8 cellular contexts compared by ENCODE assay signal in genomic region chr18:50819727-50820378, GRCh38. TPM values are rescaled to one million over a fixed set of nuclear protein-coding genes. Genes with fewer than 3 reads are reported as not detected.
DNase-seq lines count a peak whose midpoint lies in the region; ATAC-seq, FAIRE-seq and TF ChIP-seq lines count a peak whose summit lies in the region.

TSS of gene MRO (minus strand) at chr18:50820016. CDS start at chr18:50809400, 10,616 bp downstream.

- no peak for TF ChIP-seq POLR2A in H54 (IDR thresholded peaks at IDR 0.05; ENCODE audit: low read depth, low read length)

- peak; percentile 73 for DNase-seq in EL
- DNase-seq in H54 (ENCODE audit: insufficient read length, low spot score) = peak; percentile 55
- peak; percentile 80 for DNase-seq in LoVo (ENCODE audit: low spot score)
- peak; percentile 80 for DNase-seq in RPMI8226
- DNase-seq in fibroblast of villous mesenchyme (ENCODE audit: low read depth) = peak; percentile 80
- DNase-seq in nephron progenitor cell = peak; percentile 83
- peak; percentile 82 for DNase-seq in stimulated activated naive CD8-positive, alpha-beta T cell treated with anti-CD3 and anti-CD28 coated beads, Interleukin-15, Interleukin-2, amounts not matched to agents 100 U/mL and 50 U/mL, for 24 hours

- no peak within 1 kb of the TSS for H3K4me3 Mint-ChIP-seq in activated T-helper 17 cell treated with anti-CD3 and anti-CD28 coated beads, Interleukin-2, amount 50 U/mL, for 72 hours
- H3K4me3 Mint-ChIP-seq in nephron progenitor cell = no peak within 1 kb of the TSS

- H3K27me3 Mint-ChIP-seq in activated T-helper 17 cell treated with anti-CD3 and anti-CD28 coated beads, Interleukin-2, amount 50 U/mL, for 72 hours = peaks cover 15% of the 10 kb centered on the region
- H3K27me3 Mint-ChIP-seq in nephron progenitor cell (ENCODE audit: low read depth, poor library complexity) = peaks cover 6% of the 10 kb centered on the region

- TF ChIP-seq CTCF in fibroblast of villous mesenchyme (IDR thresholded peaks at IDR 0.05; ENCODE audit: insufficient read depth, low read depth, low read length) = peak; percentile 91
- peak; percentile 90 for TF ChIP-seq CTCF in nephron progenitor cell (IDR thresholded peaks at IDR 0.05)

- no peaks in the 10 kb centered on the region for H3K36me3 Mint-ChIP-seq in activated T-helper 17 cell treated with anti-CD3 and anti-CD28 coated beads, Interleukin-2, amount 50 U/mL, for 72 hours (ENCODE audit: low read depth)
- H3K36me3 Mint-ChIP-seq in nephron progenitor cell (ENCODE audit: low read depth) = no peaks in the 10 kb centered on the region

- no peaks in the 10 kb centered on the region for H3K9me3 Mint-ChIP-seq in activated T-helper 17 cell treated with anti-CD3 and anti-CD28 coated beads, Interleukin-2, amount 50 U/mL, for 72 hours
- H3K9me3 Mint-ChIP-seq in nephron progenitor cell = no peaks in the 10 kb centered on the region

- H3K27ac Mint-ChIP-seq in activated T-helper 17 cell treated with anti-CD3 and anti-CD28 coated beads, Interleukin-2, amount 50 U/mL, for 72 hours = no peak within 1 kb of the TSS
- H3K27ac Mint-ChIP-seq in nephron progenitor cell = no peak within 1 kb of the TSS

- peak; percentile 98 for ATAC-seq in activated T-helper 17 cell treated with anti-CD3 and anti-CD28 coated beads, Interleukin-2, amount 50 U/mL, for 72 hours (replicated peaks)
- ATAC-seq in stimulated activated naive CD8-positive, alpha-beta T cell treated with anti-CD3 and anti-CD28 coated beads, Interleukin-15, Interleukin-2, amounts not matched to agents 100 U/mL and 50 U/mL, for 24 hours = peak; percentile 95

- H3K4me1 Mint-ChIP-seq in activated T-helper 17 cell treated with anti-CD3 and anti-CD28 coated beads, Interleukin-2, amount 50 U/mL, for 72 hours = no peaks in the 10 kb centered on the region
- peaks cover 30% of the 10 kb centered on the region for H3K4me1 Mint-ChIP-seq in nephron progenitor cell

- FAIRE-seq in H54 (lab: Jason Lieb, UNC) = no peak

- peak within 1 kb of the TSS; percentile 47 for H3K4me3 ChIP-seq in fibroblast of villous mesenchyme (ENCODE audit: low read depth, low read length)

RNA-seq across cellular contexts. Expression of gene MRO, which starts in this region (rescaled TPM):
- not detected for total RNA-seq in activated T-helper 17 cell treated with anti-CD3 and anti-CD28 coated beads, Interleukin-2, amount 50 U/mL, for 72 hours
- total RNA-seq in fibroblast of villous mesenchyme = under 0.01 TPM in 1 of 2 replicates, not detected in the other

Comparison
In these comparisons a context has a peak if more than half of its experiments do, and no peak if none do; other contexts are left out.
1. Peak in every context shown above with its lines: DNase-seq, ATAC-seq and H3K4me3 ChIP-seq.
2. Peak in ATAC-seq in activated T-helper 17 cell treated with anti-CD3 and anti-CD28 coated beads, Interleukin-2, amount 50 U/mL, for 72 hours; RNA of the gene not detected or under 1 TPM.
3. Peak in DNase-seq and H3K4me3 ChIP-seq in fibroblast of villous mesenchyme; RNA of the gene not detected or under 1 TPM.